Comparison of ENCODE assay signal across 1 cellular context in the genomic region with DNA sequence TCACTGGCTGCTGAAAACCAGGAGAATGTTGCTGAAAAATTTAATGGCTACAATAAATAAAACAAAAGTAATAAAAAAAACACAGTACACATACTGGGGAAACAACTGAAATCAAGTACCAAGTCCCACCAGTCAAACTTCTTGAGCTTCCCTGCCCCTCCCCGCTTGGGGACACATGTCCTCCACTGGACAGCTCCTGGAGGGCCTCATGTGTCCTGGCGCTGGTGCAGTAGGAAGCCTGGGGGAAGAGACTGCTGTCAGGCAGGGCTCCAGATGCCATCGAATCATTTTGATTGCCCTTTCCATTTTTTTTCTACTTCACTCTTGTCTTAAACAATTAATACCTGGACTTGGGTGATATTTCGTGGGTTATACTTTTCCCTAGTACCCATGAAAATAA.
A peak's percentile ranks its signal among the peaks of the same experiment; 100 is the strongest.
TF ChIP-seq lines count a peak whose summit lies in the region.

No MANE protein-coding gene starts in this region.

TF ChIP-seq in Ishikawa, 13 proteins besides CTCF, POLR2A, EP300 and RAD21:
- no peak for TF ChIP-seq NFIC (IDR thresholded peaks at IDR 0.05)
- TF ChIP-seq, protein P1, sequence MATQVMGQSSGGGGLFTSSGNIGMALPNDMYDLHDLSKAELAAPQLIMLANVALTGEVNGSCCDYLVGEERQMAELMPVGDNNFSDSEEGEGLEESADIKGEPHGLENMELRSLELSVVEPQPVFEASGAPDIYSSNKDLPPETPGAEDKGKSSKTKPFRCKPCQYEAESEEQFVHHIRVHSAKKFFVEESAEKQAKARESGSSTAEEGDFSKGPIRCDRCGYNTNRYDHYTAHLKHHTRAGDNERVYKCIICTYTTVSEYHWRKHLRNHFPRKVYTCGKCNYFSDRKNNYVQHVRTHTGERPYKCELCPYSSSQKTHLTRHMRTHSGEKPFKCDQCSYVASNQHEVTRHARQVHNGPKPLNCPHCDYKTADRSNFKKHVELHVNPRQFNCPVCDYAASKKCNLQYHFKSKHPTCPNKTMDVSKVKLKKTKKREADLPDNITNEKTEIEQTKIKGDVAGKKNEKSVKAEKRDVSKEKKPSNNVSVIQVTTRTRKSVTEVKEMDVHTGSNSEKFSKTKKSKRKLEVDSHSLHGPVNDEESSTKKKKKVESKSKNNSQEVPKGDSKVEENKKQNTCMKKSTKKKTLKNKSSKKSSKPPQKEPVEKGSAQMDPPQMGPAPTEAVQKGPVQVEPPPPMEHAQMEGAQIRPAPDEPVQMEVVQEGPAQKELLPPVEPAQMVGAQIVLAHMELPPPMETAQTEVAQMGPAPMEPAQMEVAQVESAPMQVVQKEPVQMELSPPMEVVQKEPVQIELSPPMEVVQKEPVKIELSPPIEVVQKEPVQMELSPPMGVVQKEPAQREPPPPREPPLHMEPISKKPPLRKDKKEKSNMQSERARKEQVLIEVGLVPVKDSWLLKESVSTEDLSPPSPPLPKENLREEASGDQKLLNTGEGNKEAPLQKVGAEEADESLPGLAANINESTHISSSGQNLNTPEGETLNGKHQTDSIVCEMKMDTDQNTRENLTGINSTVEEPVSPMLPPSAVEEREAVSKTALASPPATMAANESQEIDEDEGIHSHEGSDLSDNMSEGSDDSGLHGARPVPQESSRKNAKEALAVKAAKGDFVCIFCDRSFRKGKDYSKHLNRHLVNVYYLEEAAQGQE (IDR thresholded peaks at IDR 0.05; ENCODE audit: low read depth), result peak; percentile 50
